In genomic region chr9:112547712-112548440, GRCh38 we compare ENCODE assay signal across 21 cellular contexts.
"Had no signal": no experiment of that assay in that cellular context is flagged by ENCODE, and none has a peak within 500 bp of the region (broad histone marks: within the 10 kb centered on the region; RNA-seq: fewer than 3 reads in every experiment).

No MANE protein-coding gene starts in this region.

- H3K4me1 ChIP-seq: breast epithelium, gastroesophageal sphincter had no signal

- H3K9me3 Mint-ChIP-seq: activated CD8-positive, alpha-beta T cell treated with anti-CD3 and anti-CD28 coated beads for 36 hours; nephron progenitor cell; stimulated activated naive CD8-positive, alpha-beta T cell treated with anti-CD3 and anti-CD28 coated beads, Interleukin-15, amount 100 ng/mL, for 72 hours had no signal

- H3K27ac ChIP-seq: breast epithelium, coronary artery, esophagus muscularis mucosa, gastroesophageal sphincter, lower lobe of right lung, upper lobe of left lung had no signal

- H3K27me3 ChIP-seq: breast epithelium, esophagus muscularis mucosa, gastroesophageal sphincter, upper lobe of left lung had no signal

- H3K4me3 Mint-ChIP-seq: activated CD8-positive, alpha-beta T cell treated with anti-CD3 and anti-CD28 coated beads for 36 hours; activated T-helper 17 cell treated with anti-CD3 and anti-CD28 coated beads, Interleukin-2, amount 50 U/mL, for 72 hours; nephron progenitor cell; stimulated activated naive CD8-positive, alpha-beta T cell treated with anti-CD3 and anti-CD28 coated beads, Interleukin-15, amount 100 ng/mL, for 72 hours had no signal

- H3K9me3 ChIP-seq: breast epithelium, esophagus muscularis mucosa, gastroesophageal sphincter, lower lobe of right lung, upper lobe of left lung had no signal

- DNase-seq: activated CD4-positive, alpha-beta T cell treated with anti-CD3 and anti-CD28 coated beads for 48 hours; activated CD4-positive, CD25-positive, alpha-beta regulatory T cell; activated CD8-positive, alpha-beta T cell treated with anti-CD3 and anti-CD28 coated beads for 36 hours; activated naive CD4-positive, alpha-beta T cell; activated T-cell treated with anti-CD3 and anti-CD28 coated beads, Interleukin-2, amount 50 U/mL, for 1 hour; aorta; effector CD8-positive, alpha-beta T cell; islet precursor cell; left colon; lower lobe of right lung; nephron progenitor cell; nucleus accumbens; posterior cingulate gyrus; retina; stimulated activated naive CD8-positive, alpha-beta T cell treated with anti-CD3 and anti-CD28 coated beads, Interleukin-15, amount 100 ng/mL, for 72 hours; upper lobe of left lung had no signal

- H3K36me3 ChIP-seq: breast epithelium, esophagus muscularis mucosa, gastroesophageal sphincter, lower lobe of right lung, upper lobe of left lung had no signal

- H3K27ac Mint-ChIP-seq: activated CD8-positive, alpha-beta T cell treated with anti-CD3 and anti-CD28 coated beads for 36 hours; activated T-helper 17 cell treated with anti-CD3 and anti-CD28 coated beads, Interleukin-2, amount 50 U/mL, for 72 hours; stimulated activated naive CD8-positive, alpha-beta T cell treated with anti-CD3 and anti-CD28 coated beads, Interleukin-15, amount 100 ng/mL, for 72 hours had no signal

- H3K4me3 ChIP-seq: breast epithelium, coronary artery, esophagus muscularis mucosa, gastroesophageal sphincter, lower lobe of right lung, upper lobe of left lung had no signal

- H3K27me3 Mint-ChIP-seq: activated CD8-positive, alpha-beta T cell treated with anti-CD3 and anti-CD28 coated beads for 36 hours; activated T-helper 17 cell treated with anti-CD3 and anti-CD28 coated beads, Interleukin-2, amount 50 U/mL, for 72 hours; stimulated activated naive CD8-positive, alpha-beta T cell treated with anti-CD3 and anti-CD28 coated beads, Interleukin-15, amount 100 ng/mL, for 72 hours had no signal

- ATAC-seq: activated CD8-positive, alpha-beta T cell treated with anti-CD3 and anti-CD28 coated beads for 36 hours; activated T-helper 17 cell treated with anti-CD3 and anti-CD28 coated beads, Interleukin-2, amount 50 U/mL, for 72 hours; gastroesophageal sphincter; left colon; lower lobe of right lung; stimulated activated naive CD8-positive, alpha-beta T cell treated with anti-CD3 and anti-CD28 coated beads, Interleukin-15, amount 100 ng/mL, for 72 hours had no signal
